In genomic region chr21:8991968-8992621, GRCh38 we compare ENCODE assay signal across 19 cellular contexts.
DNase-seq lines count a peak whose midpoint lies in the region; ATAC-seq and TF ChIP-seq lines count a peak whose summit lies in the region.
"Had no signal": no experiment of that assay in that cellular context is flagged by ENCODE, and none has a peak within 500 bp of the region (broad histone marks: within the 10 kb centered on the region; RNA-seq: fewer than 3 reads in every experiment).

No MANE protein-coding gene starts in this region.

- H2BK15ac ChIP-seq in mesendoderm (replicated peaks; ENCODE audit: low read depth) = no peak overlapping the region

- peaks cover 0 to 6% of the 10 kb centered on the region in 2 experiments; a peak in 1 of 4 replicates for H3K4me1 ChIP-seq in HCT116 (ENCODE audit: control insufficient read depth in 1 of 2, insufficient read depth in 2 of 2, low read length in 2 of 2)
- no peaks in the 10 kb centered on the region for H3K4me1 ChIP-seq in mesendoderm (ENCODE audit: control insufficient read depth, low read depth, low read length)
- H3K4me1 ChIP-seq: gastrocnemius medialis, tibial artery had no signal

- no peaks in the 10 kb centered on the region for H3K9me2 ChIP-seq in HCT116 (ENCODE audit: insufficient read depth)

- H2AK5ac ChIP-seq in mesendoderm (ENCODE audit: low read length) = no peak overlapping the region

- H3K79me1 ChIP-seq in mesendoderm (ENCODE audit: low read length) = no peaks in the 10 kb centered on the region

- H3K4me3 ChIP-seq in HCT116 (replicated peaks in 1 of 2; ENCODE audit: low read depth in 1 of 2, low read length in 2 of 2) (no peak overlapping the region), mesendoderm (ENCODE audit: low read length) (peak overlapping the region; percentile 22)
- H3K4me3 ChIP-seq: gastrocnemius medialis, tibial artery had no signal

- H4K20me1 ChIP-seq in HCT116 (ENCODE audit: insufficient read depth) = no peaks in the 10 kb centered on the region

- peak; percentile 10 for ATAC-seq in HCT116
- ATAC-seq: gastrocnemius medialis had no signal

- H2AFZ ChIP-seq in HCT116 (ENCODE audit: low read depth, low read length, poor library complexity, severe bottlenecking) = no peak overlapping the region

- H3K9ac ChIP-seq in HCT116 (ENCODE audit: low read length) (no peak overlapping the region), mesendoderm (ENCODE audit: low read length) (no peak overlapping the region)

- H3K4me2 ChIP-seq in HCT116 (ENCODE audit: low read length) = no peak overlapping the region
- H3K4me2 ChIP-seq in mesendoderm (ENCODE audit: low read length) = no peak overlapping the region

- RAD21 ChIA-PET in HCT116 (lab: Charles Lee; ENCODE audit: low non-redundant PET in 1 of 2, low total read pairs in 2 of 2, uncharacterized antibody in 2 of 2, unreplicated experiment in 2 of 2) = no interaction called here

- WGBS in mesendoderm (ENCODE audit: extremely low coverage, insufficient coverage, low lambda C conversion rate) = no CpG with 5 or more reads among the region's 3 CpGs

- POLR2A ChIA-PET in HCT116 (lab: Charles Lee) = no interaction called here

- H3K36me3 ChIP-seq in HCT116 (ENCODE audit: control insufficient read depth in 1 of 2, insufficient read depth in 2 of 2, low read length in 2 of 2) (no peaks in the 10 kb centered on the region), mesendoderm (ENCODE audit: control insufficient read depth, insufficient read depth, low read length) (no peaks in the 10 kb centered on the region)
- H3K36me3 ChIP-seq: gastrocnemius medialis, neutrophil, tibial artery had no signal

- intact Hi-C loops in HCT116 (cut with micrococcal nuclease) = no loop called here

- H3K18ac ChIP-seq in mesendoderm (ENCODE audit: low read length) = no peak overlapping the region

- H3K79me2 ChIP-seq in HCT116 (ENCODE audit: insufficient read depth, low read length) (no peaks in the 10 kb centered on the region), mesendoderm (ENCODE audit: control insufficient read depth, insufficient read depth, low read length) (no peaks in the 10 kb centered on the region)

- H3K9me3 ChIP-seq in HCT116 (ENCODE audit: control insufficient read depth in 1 of 2, insufficient read depth in 1 of 2, low read depth in 1 of 2, low read length in 2 of 2) = peaks cover 11 to 41% of the 10 kb centered on the region in 2 experiments; a peak in 3 of 4 replicates
- H3K9me3 ChIP-seq: gastrocnemius medialis had no signal

- H3K4ac ChIP-seq in mesendoderm (ENCODE audit: low read depth, low read length) = no peak overlapping the region

- TF ChIP-seq CTCF in HCT116 (IDR thresholded peaks at IDR 0.05 in 2 of 3, conservative IDR thresholded peaks at IDR 0.05 in 1 of 3; ENCODE audit: borderline replicate concordance in 1 of 3, insufficient read depth in 1 of 3, low read depth in 2 of 3, low read length in 2 of 3) = no peak

- H3K27me3 ChIP-seq in HCT116 (ENCODE audit: insufficient read depth, low read length) (peaks cover 11% of the 10 kb centered on the region; the same call in 1 of the 2 replicates), mesendoderm (ENCODE audit: insufficient read depth, low read length, poor library complexity) (no peaks in the 10 kb centered on the region)
- H3K27me3 ChIP-seq: neutrophil had no signal

- H4K5ac ChIP-seq in mesendoderm (ENCODE audit: low read length) = no peak overlapping the region

- no peak overlapping the region for H3K56ac ChIP-seq in mesendoderm (ENCODE audit: low read length)

- DNase-seq in HCT116 (ENCODE audit: low read depth, low spot score) = no peak
- peak; percentile 62 for DNase-seq in NCI-H2227 (lab: John Stamatoyannopoulos, UW; ENCODE audit: unreplicated experiment)
- peak; percentile 16 for DNase-seq in epidermal melanocyte (ENCODE audit: insufficient read length, low spot score)
- DNase-seq in mesendoderm = no peak
- DNase-seq in foreskin melanocyte = no peak
- no peak for DNase-seq in KBM-7
- DNase-seq in NCI-H446 treated with DMSO at 0.1 percent for 48 hours (lab: John Stamatoyannopoulos, UW) = no peak
- no peak for DNase-seq in SW 1271 (lab: John Stamatoyannopoulos, UW)
- DNase-seq: activated CD4-positive, alpha-beta T cell treated with anti-CD3 and anti-CD28 coated beads for 4 hours; activated T-cell treated with anti-CD3 and anti-CD28 coated beads, Interleukin-2, amount 50 U/mL, for 1 hour; cerebellar nuclear complex; DMS79; gastrocnemius medialis; midbrain; NCI-H2081; stimulated activated CD4-positive, alpha-beta T cell treated with anti-CD3 and anti-CD28 coated beads, Interleukin-2, amount 100 ng/mL, for 24 hours; T-helper 9 cell; tibial artery had no signal

- H3K27ac ChIP-seq in HCT116 (ENCODE audit: low read depth, low read length) (no peak overlapping the region), mesendoderm (ENCODE audit: low read depth, low read length) (no peak overlapping the region)
- H3K27ac ChIP-seq: gastrocnemius medialis, neutrophil, tibial artery had no signal

- no TSS peak for BruUV-seq in HCT116 (replicated peaks; lab: Mats Ljungman, UMichigan)

- in situ Hi-C loops in KBM-7 (cut with MboI; ENCODE audit: low pct_unique_long_range_greater_than_20kb, low sequenced_read_pairs) = no loop called here

- CTCF ChIA-PET in HCT116 (lab: Charles Lee) = no interaction called here

- H2BK5ac ChIP-seq in mesendoderm (ENCODE audit: low read length) = no peak overlapping the region

- no peak for TF ChIP-seq RAD21 in HCT116 (IDR thresholded peaks at IDR 0.05; ENCODE audit: low read depth)

- no peak overlapping the region for H4K8ac ChIP-seq in mesendoderm (ENCODE audit: low read depth, low read length)

- no peak for TF ChIP-seq POLR2A in HCT116 (IDR thresholded peaks at IDR 0.05; ENCODE audit: borderline replicate concordance, extremely low read depth, insufficient read depth, insufficient read length)

- H3K23ac ChIP-seq in mesendoderm (ENCODE audit: low read length) = no peak overlapping the region

- H2BK120ac ChIP-seq in mesendoderm (ENCODE audit: low read depth, low read length) = no peak overlapping the region

TF ChIP-seq in HCT116, 20 proteins besides CTCF, POLR2A, EP300 and RAD21:
- TF ChIP-seq YY1 (IDR thresholded peaks at IDR 0.05; ENCODE audit: extremely low read depth, insufficient replicate concordance, low read depth, low read length) (no peak), EGR1 (IDR thresholded peaks at IDR 0.05; ENCODE audit: low read depth) (no peak), JUND (IDR thresholded peaks at IDR 0.05) (no peak), ELF1 (IDR thresholded peaks at IDR 0.05; ENCODE audit: borderline replicate concordance, low read depth) (no peak), POLR2AphosphoS5 (IDR thresholded peaks at IDR 0.05; ENCODE audit: low read depth, low read length) (no peak), SIN3A (IDR thresholded peaks at IDR 0.05; ENCODE audit: low read depth) (no peak), ZNF274 (IDR thresholded peaks at IDR 0.05; ENCODE audit: low read depth, low read length) (no peak)
TF ChIP-seq in HCT116: peak in this region for 0.

Comparison
In these comparisons a context has a peak if more than half of its experiments do, and no peak if none do; other contexts are left out.
1. DNase-seq: peak in NCI-H2227 (single experiment) and epidermal melanocyte (single experiment); none in HCT116 (single experiment), mesendoderm (single experiment), foreskin melanocyte (single experiment), KBM-7 (single experiment), NCI-H446 treated with DMSO at 0.1 percent for 48 hours (single experiment) and SW 1271 (0 of 2).